ENCODE assay signal across 23 cellular contexts in genomic region chr4:113871080-113871479, GRCh38.
DNase-seq lines count a peak whose midpoint lies in the region; ATAC-seq and TF ChIP-seq lines count a peak whose summit lies in the region.
"Had no signal": no experiment of that assay in that cellular context is flagged by ENCODE, and none has a peak within 500 bp of the region (broad histone marks: within the 10 kb centered on the region; RNA-seq: fewer than 3 reads in every experiment).

No MANE protein-coding gene starts in this region.

- H3K4me1 ChIP-seq in GM23338 (ENCODE audit: insufficient read depth) (peaks cover 38% of the 10 kb centered on the region), H9 (ENCODE audit: insufficient read depth, low read length) (peaks cover 3% of the 10 kb centered on the region; the same call in 1 of the 2 replicates), mesenchymal stem cell (ENCODE audit: control insufficient read depth, insufficient read depth, low read depth, low read length) (peaks cover 8% of the 10 kb centered on the region), SK-N-SH (ENCODE audit: control insufficient read depth in 1 of 2, insufficient read depth in 2 of 2, low read depth in 1 of 2, low read length in 1 of 2) (0 out of 4 replicates have a peak, but pooled peaks cover 0 to 13% of the 10 kb centered on the region in 2 experiments)
- H3K4me1 ChIP-seq: HAP-1 had no signal

- H4K8ac ChIP-seq in H9 (replicated peaks; ENCODE audit: insufficient read length, low read depth, low read length) (no peak overlapping the region), mesenchymal stem cell (ENCODE audit: low read length) (no peak overlapping the region)

- H3F3A ChIP-seq in GM23338 (replicated peaks; ENCODE audit: low read depth) (no peaks in the 10 kb centered on the region), SK-N-SH (replicated peaks; ENCODE audit: insufficient read depth) (peaks cover 9% of the 10 kb centered on the region)

- no CpG with 5 or more reads among the region's 1 CpG for WGBS in H9 (ENCODE audit: extremely low coverage, insufficient read length, low lambda C conversion rate)
- WGBS in mesenchymal stem cell: 100% methylated on average over 1 of the region's 1 CpG
- whole genome bisulfite sequencing in SK-N-SH (ENCODE audit: low lambda C conversion rate): 100% methylated on average over 1 of the region's 1 CpG

- no peak overlapping the region for H3K56ac ChIP-seq in H9 (ENCODE audit: insufficient read length, low read depth, low read length)

- H3K9me2 ChIP-seq in GM23338 (ENCODE audit: insufficient read depth): 0 out of 2 replicates have a peak, but pooled peaks cover 5% of the 10 kb centered on the region
- no peaks in the 10 kb centered on the region for H3K9me2 ChIP-seq in SK-N-SH

- H3K9me3 Mint-ChIP-seq in GM23338 (no peaks in the 10 kb centered on the region; the same call in 1 of the 3 replicates), H9 (no peaks in the 10 kb centered on the region), chondrocyte (ENCODE audit: low read depth) (peaks cover 3% of the 10 kb centered on the region)
- H3K9me3 Mint-ChIP-seq: HFFc6 had no signal

- H3T11ph ChIP-seq in H9 (ENCODE audit: low read length): no peak overlapping the region

- ATAC-seq in GM23338: peak; percentile 89
- ATAC-seq: Panc1 had no signal

- no peak for TF ChIP-seq EP300 in SK-N-SH (IDR thresholded peaks at IDR 0.05; ENCODE audit: borderline replicate concordance in 1 of 2, low read depth in 1 of 2, low read length in 1 of 2)

- H3K27ac ChIP-seq in GM23338 (ENCODE audit: low read depth) (peak overlapping the region; percentile 55; the same call in 1 of the 2 replicates), H9 (ENCODE audit: insufficient read length, low read depth, low read length) (no peak overlapping the region), mesenchymal stem cell (ENCODE audit: low read length, poor library complexity, severe bottlenecking) (no peak overlapping the region), SK-N-SH (ENCODE audit: low read depth in 2 of 2, low read length in 1 of 2) (no peak overlapping the region)
- H3K27ac ChIP-seq: KMS-11, RWPE1 had no signal

- CTCF ChIA-PET in SK-N-SH (lab: Yijun Ruan, JAX): no interaction called here

- H3K14ac ChIP-seq in H9 (ENCODE audit: insufficient read depth, low read length) (no peak overlapping the region), mesenchymal stem cell (ENCODE audit: low read length in 2 of 2) (no peak overlapping the region)

- H3K27me3 Mint-ChIP-seq in GM23338 (ENCODE audit: insufficient read depth, low read depth, poor library complexity): no peaks in the 10 kb centered on the region
- H3K27me3 Mint-ChIP-seq in H9 (ENCODE audit: low read depth): no peaks in the 10 kb centered on the region
- H3K27me3 Mint-ChIP-seq in chondrocyte (ENCODE audit: low read depth): no peaks in the 10 kb centered on the region
- H3K27me3 Mint-ChIP-seq: CD4-positive, alpha-beta memory T cell had no signal

- H4K91ac ChIP-seq in H9 (ENCODE audit: insufficient read length, low read depth, low read length) (no peak overlapping the region), mesenchymal stem cell (ENCODE audit: low read length) (no peak overlapping the region)

- H3K23me2 ChIP-seq in H9 (ENCODE audit: insufficient read length, low read depth, low read length, poor library complexity, severe bottlenecking): no peaks in the 10 kb centered on the region

- H3K27ac Mint-ChIP-seq in GM23338 (no peak overlapping the region), H9 (peak overlapping the region in 2 of 3 experiments; percentile 37 to 94; a peak in 5 of 7 replicates), chondrocyte (ENCODE audit: unreplicated experiment) (peak overlapping the region; percentile 9)
- H3K27ac Mint-ChIP-seq: HFFc6, IgD-negative memory B cell had no signal

- H2BK20ac ChIP-seq in H9 (ENCODE audit: low read depth, low read length, poor library complexity, severe bottlenecking): no peak overlapping the region

- H3K23ac ChIP-seq in H9 (ENCODE audit: insufficient read length, low read depth, low read length) (no peak overlapping the region), mesenchymal stem cell (ENCODE audit: low read length in 2 of 2) (no peak overlapping the region)

- peak; percentile 72 for DNase-seq in GM23338 (ENCODE audit: low spot score)
- no peak for DNase-seq in H9
- no peak for DNase-seq in chondrocyte (ENCODE audit: low spot score)
- DNase-seq in mesenchymal stem cell: no peak
- DNase-seq in SK-N-SH: no peak
- DNase-seq in mucosa of gallbladder (ENCODE audit: low spot score): no peak
- no peak for DNase-seq in NCI-H69 (lab: John Stamatoyannopoulos, UW)
- DNase-seq: C1 segment of cervical spinal cord; CD4-positive, alpha-beta memory T cell; COR-L47; HFFc6; NCI-H1048; NCI-H1417; NCI-H1694; NCI-H2029 treated with DMSO at 0.1 percent for 48 hours; NCI-H2227 treated with DMSO at 0.1 percent for 48 hours; NCI-H526 treated with DMSO at 0.1 percent for 48 hours; SHP77 had no signal

- H3K27me3 ChIP-seq in GM23338 (ENCODE audit: insufficient read depth): no peaks in the 10 kb centered on the region
- no peaks in the 10 kb centered on the region for H3K27me3 ChIP-seq in H9 (ENCODE audit: insufficient read depth, low read length)
- no peaks in the 10 kb centered on the region for H3K27me3 ChIP-seq in mesenchymal stem cell (ENCODE audit: control insufficient read depth in 1 of 2, insufficient read depth in 1 of 2, low read length in 2 of 2)
- H3K27me3 ChIP-seq in SK-N-SH (ENCODE audit: insufficient read depth): no peaks in the 10 kb centered on the region

- H2BK15ac ChIP-seq in H9 (ENCODE audit: low read depth, low read length) (no peak overlapping the region), mesenchymal stem cell (ENCODE audit: low read depth, poor library complexity, severe bottlenecking) (no peak overlapping the region)

- H3K4me1 Mint-ChIP-seq in GM23338: peaks cover 33% of the 10 kb centered on the region
- peaks cover 46 to 53% of the 10 kb centered on the region in 2 experiments for H3K4me1 Mint-ChIP-seq in H9
- H3K4me1 Mint-ChIP-seq in chondrocyte (ENCODE audit: low read depth): peaks cover 36% of the 10 kb centered on the region

- H3K4me2 ChIP-seq in GM23338: peak overlapping the region; percentile 34; the same call in 1 of the 2 replicates
- no peak overlapping the region for H3K4me2 ChIP-seq in H9 (ENCODE audit: insufficient read depth, insufficient read length, low read length)
- H3K4me2 ChIP-seq in mesenchymal stem cell (ENCODE audit: low read length, poor library complexity, severe bottlenecking): no peak overlapping the region
- H3K4me2 ChIP-seq in SK-N-SH: no peak overlapping the region
- H3K4me2 ChIP-seq: KMS-11 had no signal

- H3K79me2 ChIP-seq in GM23338 (replicated peaks; ENCODE audit: insufficient read depth): no peaks in the 10 kb centered on the region
- no peaks in the 10 kb centered on the region for H3K79me2 ChIP-seq in H9 (ENCODE audit: insufficient read depth, low read length)
- no peaks in the 10 kb centered on the region for H3K79me2 ChIP-seq in SK-N-SH (ENCODE audit: insufficient read depth)

- H3K4me3 Mint-ChIP-seq in GM23338 (no peak overlapping the region), H9 (no peak overlapping the region), chondrocyte (ENCODE audit: unreplicated experiment) (no peak overlapping the region)
- H3K4me3 Mint-ChIP-seq: CD4-positive, alpha-beta memory T cell; HFFc6; IgD-negative memory B cell had no signal

- TF ChIP-seq RAD21 in SK-N-SH (IDR thresholded peaks at IDR 0.05; ENCODE audit: low read length): no peak

- POLR2A ChIA-PET in SK-N-SH (lab: Yijun Ruan, JAX): no interaction called here

- no peak overlapping the region for H2BK12ac ChIP-seq in H9 (ENCODE audit: insufficient read length, low read depth, low read length)
- H2BK12ac ChIP-seq in mesenchymal stem cell (ENCODE audit: low read length in 2 of 2): no peak overlapping the region

- H2BK120ac ChIP-seq in H9 (ENCODE audit: low read depth, low read length, poor library complexity, severe bottlenecking): no peak overlapping the region
- H2BK120ac ChIP-seq in mesenchymal stem cell (ENCODE audit: low read depth, low read length): no peak overlapping the region

- H3K79me1 ChIP-seq in H9 (ENCODE audit: insufficient read depth, low read depth, low read length, poor library complexity, severe bottlenecking) (no peaks in the 10 kb centered on the region), mesenchymal stem cell (replicated peaks; ENCODE audit: low read length, poor library complexity, severe bottlenecking) (no peaks in the 10 kb centered on the region)

- H3K18ac ChIP-seq in H9 (ENCODE audit: insufficient read length, low read depth, low read length): no peak overlapping the region
- H3K18ac ChIP-seq in mesenchymal stem cell (ENCODE audit: low read depth in 1 of 2, low read length in 2 of 2): no peak overlapping the region

- H2AFZ ChIP-seq in GM23338: no peak overlapping the region
- H2AFZ ChIP-seq in H9 (ENCODE audit: low read length): no peak overlapping the region
- no peak overlapping the region for H2AFZ ChIP-seq in mesenchymal stem cell (ENCODE audit: low read depth, low read length)
- no peak overlapping the region for H2AFZ ChIP-seq in SK-N-SH (ENCODE audit: low read depth)

- H3K36me3 ChIP-seq in GM23338 (ENCODE audit: insufficient read depth) (no peaks in the 10 kb centered on the region), mesenchymal stem cell (ENCODE audit: control insufficient read depth in 1 of 2, insufficient read depth in 2 of 2, low read depth in 1 of 2, low read length in 2 of 2) (no peaks in the 10 kb centered on the region), SK-N-SH (replicated peaks in 1 of 2; ENCODE audit: control insufficient read depth in 1 of 2, insufficient read depth in 2 of 2, low read length in 1 of 2) (no peaks in the 10 kb centered on the region)
- H3K36me3 ChIP-seq: HAP-1 had no signal

- H3K9ac ChIP-seq in H9 (ENCODE audit: extremely low read depth, insufficient read length, low read length) (no peak overlapping the region), mesenchymal stem cell (ENCODE audit: low read length) (no peak overlapping the region), SK-N-SH (no peak overlapping the region)
- H3K9ac ChIP-seq: KMS-11 had no signal

- H3K36me3 Mint-ChIP-seq in GM23338 (ENCODE audit: low read depth): peaks cover 4% of the 10 kb centered on the region; the same call in 1 of the 3 replicates
- H3K36me3 Mint-ChIP-seq in H9 (ENCODE audit: insufficient read depth in 1 of 3, low read depth in 3 of 3): peaks cover 0 to 2% (median 2%) of the 10 kb centered on the region in 3 experiments; a peak in 4 of 7 replicates
- H3K36me3 Mint-ChIP-seq in chondrocyte (ENCODE audit: low read depth): peaks cover 11% of the 10 kb centered on the region
- H3K36me3 Mint-ChIP-seq: CD4-positive, alpha-beta memory T cell had no signal

- TF ChIP-seq CTCF in GM23338 (conservative IDR thresholded peaks at IDR 0.05; ENCODE audit: low read depth in 2 of 2): no peak
- TF ChIP-seq CTCF in H9 (conservative IDR thresholded peaks at IDR 0.05): no peak
- no peak for TF ChIP-seq CTCF in chondrocyte (IDR thresholded peaks at IDR 0.05)
- no peak for TF ChIP-seq CTCF in SK-N-SH (IDR thresholded peaks at IDR 0.05)

- H3K4me3 ChIP-seq in GM23338 (no peak overlapping the region), mesenchymal stem cell (ENCODE audit: insufficient read depth in 1 of 2, low read depth in 1 of 2, low read length in 2 of 2) (no peak overlapping the region), SK-N-SH (ENCODE audit: low read depth in 2 of 2, low read length in 1 of 2) (no peak overlapping the region)
- H3K4me3 ChIP-seq: HAP-1 had no signal

- no peaks in the 10 kb centered on the region for H4K20me1 ChIP-seq in GM23338 (replicated peaks; ENCODE audit: insufficient read depth)
- no peaks in the 10 kb centered on the region for H4K20me1 ChIP-seq in H9 (ENCODE audit: control insufficient read depth, insufficient read depth, insufficient read length)
- H4K20me1 ChIP-seq in SK-N-SH (ENCODE audit: insufficient read depth): no peaks in the 10 kb centered on the region

- no peak overlapping the region for H3K4ac ChIP-seq in H9 (ENCODE audit: low read depth, low read length)
- H3K4ac ChIP-seq in mesenchymal stem cell (ENCODE audit: low read depth in 1 of 2, low read length in 2 of 2): no peak overlapping the region

- no peak overlapping the region for H2BK5ac ChIP-seq in H9 (ENCODE audit: insufficient read length, low read length)
- no peak overlapping the region for H2BK5ac ChIP-seq in mesenchymal stem cell (ENCODE audit: low read depth, low read length, poor library complexity, severe bottlenecking)

- H2AK5ac ChIP-seq in H9 (ENCODE audit: insufficient read length, low read length) (no peak overlapping the region), mesenchymal stem cell (ENCODE audit: low read length, severe bottlenecking) (peak overlapping the region; percentile 79)

- H4K5ac ChIP-seq in H9 (ENCODE audit: insufficient read length, low read depth, low read length): no peak overlapping the region

- no peaks in the 10 kb centered on the region for H3K9me3 ChIP-seq in H9 (ENCODE audit: control insufficient read depth, low read depth, low read length)
- no peaks in the 10 kb centered on the region for H3K9me3 ChIP-seq in mesenchymal stem cell (ENCODE audit: control insufficient read depth, low read length)
- H3K9me3 ChIP-seq in SK-N-SH: no peaks in the 10 kb centered on the region
- H3K9me3 ChIP-seq: HAP-1 had no signal
